1 cellular context compared by ENCODE assay signal in genomic region chr7:155975490-155975889, GRCh38.
TF ChIP-seq lines count a peak whose summit lies in the region.

No MANE protein-coding gene starts in this region.

TF ChIP-seq in SK-N-SH treated with all-trans-retinoic acid at 6 μM for 48 hours, 23 proteins besides CTCF, POLR2A, EP300 and RAD21 (continued from another document):
- TF ChIP-seq CSRNP3 (CRISPR knock-in tag; IDR thresholded peaks at IDR 0.05) (no peak), RARB (CRISPR knock-in tag; IDR thresholded peaks at IDR 0.05) (no peak)
